8 cellular contexts compared by ENCODE assay signal in genomic region chr21:44874497-44875331, GRCh38. TPM values are rescaled to one million over a fixed set of nuclear protein-coding genes. Genes with fewer than 3 reads are reported as not detected.
DNase-seq lines count a peak whose midpoint lies in the region; ATAC-seq and TF ChIP-seq lines count a peak whose summit lies in the region.

No MANE protein-coding gene starts in this region.

- H3K27ac Mint-ChIP-seq in activated CD4-positive, alpha-beta T cell treated with anti-CD3 and anti-CD28 coated beads for 36 hours, result peak overlapping the region; percentile 72
- H3K27ac Mint-ChIP-seq in activated naive CD8-positive, alpha-beta T cell treated with anti-CD3 and anti-CD28 coated beads, Interleukin-2, amount 10 ng/mL, durations not matched to agents 7 days and 5 days, result peak overlapping the region; percentile 96
- H3K27ac Mint-ChIP-seq in progenitor cell of endocrine pancreas, result peak overlapping the region; percentile 89

- no peak for ATAC-seq in activated CD4-positive, alpha-beta T cell treated with anti-CD3 and anti-CD28 coated beads for 36 hours
- peak; percentile 8 for ATAC-seq in activated naive CD8-positive, alpha-beta T cell treated with anti-CD3 and anti-CD28 coated beads, Interleukin-2, amount 10 ng/mL, durations not matched to agents 7 days and 5 days (ENCODE audit: low read depth)
- ATAC-seq in left cardiac atrium (peak; percentile 12 to 35), HG03520 (IDR thresholded peaks at IDR 0.05; ENCODE audit: unreplicated experiment) (no peak)

- H3K9me3 Mint-ChIP-seq in activated CD4-positive, alpha-beta T cell treated with anti-CD3 and anti-CD28 coated beads for 36 hours (ENCODE audit: low read depth), result no peaks in the 10 kb centered on the region
- no peaks in the 10 kb centered on the region for H3K9me3 Mint-ChIP-seq in activated naive CD8-positive, alpha-beta T cell treated with anti-CD3 and anti-CD28 coated beads, Interleukin-2, amount 10 ng/mL, durations not matched to agents 7 days and 5 days
- H3K9me3 Mint-ChIP-seq in progenitor cell of endocrine pancreas (ENCODE audit: low read depth), result no peaks in the 10 kb centered on the region

- H3K27me3 Mint-ChIP-seq in activated CD4-positive, alpha-beta T cell treated with anti-CD3 and anti-CD28 coated beads for 36 hours, result no peaks in the 10 kb centered on the region
- peaks cover 7% of the 10 kb centered on the region for H3K27me3 Mint-ChIP-seq in activated naive CD8-positive, alpha-beta T cell treated with anti-CD3 and anti-CD28 coated beads, Interleukin-2, amount 10 ng/mL, durations not matched to agents 7 days and 5 days
- peaks cover 29% of the 10 kb centered on the region for H3K27me3 Mint-ChIP-seq in progenitor cell of endocrine pancreas

- DNase-seq in activated CD4-positive, alpha-beta T cell treated with anti-CD3 and anti-CD28 coated beads for 36 hours, result peak; percentile 63
- DNase-seq in activated CD4-positive, alpha-beta T cell treated with anti-CD3 and anti-CD28 coated beads, Interleukin-2, amount 50 U/mL, for 4 hours, result no peak
- DNase-seq in NCI-H1092 (lab: John Stamatoyannopoulos, UW) (peak; percentile 32), left cardiac atrium (peak; percentile 87), progenitor cell of endocrine pancreas (ENCODE audit: low spot score, unreplicated experiment) (no peak), hepatic stellate cell (ENCODE audit: low spot score) (no peak)
- DNase-seq in activated naive CD8-positive, alpha-beta T cell treated with anti-CD3 and anti-CD28 coated beads, Interleukin-2, amount 10 ng/mL, durations not matched to agents 7 days and 5 days, result peak; percentile 70

- no peak for TF ChIP-seq CTCF in progenitor cell of endocrine pancreas (IDR thresholded peaks at IDR 0.05; ENCODE audit: unreplicated experiment)

- intact Hi-C loops in activated CD4-positive, alpha-beta T cell treated with anti-CD3 and anti-CD28 coated beads for 36 hours (cut with DNase I, micrococcal nuclease), result loop anchor here (1.0 to 10.0 kb wide), 13 partner anchors 38 to 1902 kb away; partner anchors contain the start of genes ITGB2 (in 2 of the 2), ADARB1 (in 1 of the 2), AGPAT3 (in 1 of the 2) and PCBP3 (in 1 of the 2)
- intact Hi-C loops in left cardiac atrium (cut with DNase I), result loop anchor here (2.0 to 5.0 kb wide), 3 partner anchors 57 to 74 kb away; partner anchors contain the start of genes SUMO3 (in 2 of the 2) and UBE2G2 (in 2 of the 2)

- POLR2A ChIA-PET in activated CD4-positive, alpha-beta T cell treated with anti-CD3 and anti-CD28 coated beads for 36 hours (lab: Charles Lee), result interaction anchor here (0.6 to 1.5 kb wide), 5 partner anchors 34 to 57 kb away, joined by 3 to 5 read pairs (median 3); partner anchors contain the start of gene SUMO3
- POLR2A ChIA-PET in activated naive CD8-positive, alpha-beta T cell treated with anti-CD3 and anti-CD28 coated beads, Interleukin-2, amount 10 ng/mL, durations not matched to agents 7 days and 5 days (lab: Charles Lee), result interaction anchor here (1.0 to 6.1 kb wide), 16 partner anchors 9 to 413 kb away, joined by 3 to 34 read pairs (median 4); partner anchors contain the start of genes ITGB2, KRTAP12-3, POFUT2 and SLX9

- CTCF ChIA-PET in activated CD4-positive, alpha-beta T cell treated with anti-CD3 and anti-CD28 coated beads for 36 hours (lab: Charles Lee), result interaction anchor here (0.6 to 2.2 kb wide), 15 partner anchors 9 to 535 kb away, joined by 3 to 10 read pairs (median 4); partner anchors contain the start of gene UBE2G2

- no peaks in the 10 kb centered on the region for H3K36me3 Mint-ChIP-seq in activated CD4-positive, alpha-beta T cell treated with anti-CD3 and anti-CD28 coated beads for 36 hours (ENCODE audit: low read depth)
- H3K36me3 Mint-ChIP-seq in activated naive CD8-positive, alpha-beta T cell treated with anti-CD3 and anti-CD28 coated beads, Interleukin-2, amount 10 ng/mL, durations not matched to agents 7 days and 5 days, result peaks cover 7% of the 10 kb centered on the region
- no peaks in the 10 kb centered on the region for H3K36me3 Mint-ChIP-seq in progenitor cell of endocrine pancreas (ENCODE audit: insufficient read depth)

- peak overlapping the region; percentile 92 for H3K4me3 Mint-ChIP-seq in activated CD4-positive, alpha-beta T cell treated with anti-CD3 and anti-CD28 coated beads for 36 hours
- peak overlapping the region; percentile 93 for H3K4me3 Mint-ChIP-seq in activated naive CD8-positive, alpha-beta T cell treated with anti-CD3 and anti-CD28 coated beads, Interleukin-2, amount 10 ng/mL, durations not matched to agents 7 days and 5 days
- H3K4me3 Mint-ChIP-seq in progenitor cell of endocrine pancreas (ENCODE audit: low read depth), result peak overlapping the region; percentile 72

- H3K4me1 Mint-ChIP-seq in activated CD4-positive, alpha-beta T cell treated with anti-CD3 and anti-CD28 coated beads for 36 hours, result peaks cover 43% of the 10 kb centered on the region
- peaks cover 38% of the 10 kb centered on the region for H3K4me1 Mint-ChIP-seq in activated naive CD8-positive, alpha-beta T cell treated with anti-CD3 and anti-CD28 coated beads, Interleukin-2, amount 10 ng/mL, durations not matched to agents 7 days and 5 days
- H3K4me1 Mint-ChIP-seq in progenitor cell of endocrine pancreas (ENCODE audit: low read depth), result peaks cover 27% of the 10 kb centered on the region

RNA-seq across cellular contexts. Expression of gene PTTG1IP, which starts 1.2 kb away (rescaled TPM):
- total RNA-seq in activated CD4-positive, alpha-beta T cell treated with anti-CD3 and anti-CD28 coated beads for 36 hours, result 10 to 100 TPM; 34.8 to 44.3 TPM
- 10 to 100 TPM; 66.1 to 73.2 TPM for total RNA-seq in activated naive CD8-positive, alpha-beta T cell treated with anti-CD3 and anti-CD28 coated beads, Interleukin-2, amount 10 ng/mL, durations not matched to agents 7 days and 5 days
- total RNA-seq in left cardiac atrium (100 to 1,000 TPM; 181 to 195 TPM), progenitor cell of endocrine pancreas (221 and 226 TPM in 2 replicates)

RNA-seq across cellular contexts. Expression of gene ITGB2, which starts 46.0 kb away (rescaled TPM):
- 100 to 1,000 TPM; 217 to 250 TPM for total RNA-seq in activated CD4-positive, alpha-beta T cell treated with anti-CD3 and anti-CD28 coated beads for 36 hours
- total RNA-seq in activated naive CD8-positive, alpha-beta T cell treated with anti-CD3 and anti-CD28 coated beads, Interleukin-2, amount 10 ng/mL, durations not matched to agents 7 days and 5 days, result 100 to 1,000 TPM; 416 to 452 TPM
- total RNA-seq in left cardiac atrium (10 to 100 TPM; 31.5 to 70.7 TPM), progenitor cell of endocrine pancreas (0.41 and 0.47 TPM in 2 replicates)

RNA-seq across cellular contexts. Expression of gene SUMO3, which starts 56.9 kb away (rescaled TPM):
- 10 to 100 TPM; 83.4 to 84.9 TPM for total RNA-seq in activated CD4-positive, alpha-beta T cell treated with anti-CD3 and anti-CD28 coated beads for 36 hours
- total RNA-seq in activated naive CD8-positive, alpha-beta T cell treated with anti-CD3 and anti-CD28 coated beads, Interleukin-2, amount 10 ng/mL, durations not matched to agents 7 days and 5 days, result 10 to 100 TPM; 81.5 to 82.6 TPM
- total RNA-seq in left cardiac atrium (10 to 100 TPM; 71.2 to 93.3 TPM), progenitor cell of endocrine pancreas (65.0 and 73.5 TPM in 2 replicates)

Comparison
In these comparisons a context has a peak if more than half of its experiments do, and no peak if none do; other contexts are left out.
1. DNase-seq: peak in activated CD4-positive, alpha-beta T cell treated with anti-CD3 and anti-CD28 coated beads for 36 hours (single experiment), NCI-H1092 (single experiment), activated naive CD8-positive, alpha-beta T cell treated with anti-CD3 and anti-CD28 coated beads, Interleukin-2, amount 10 ng/mL, durations not matched to agents 7 days and 5 days (single experiment) and left cardiac atrium (single experiment); none in activated CD4-positive, alpha-beta T cell treated with anti-CD3 and anti-CD28 coated beads, Interleukin-2, amount 50 U/mL, for 4 hours (0 of 2), progenitor cell of endocrine pancreas (single experiment) and hepatic stellate cell (single experiment).
2. ATAC-seq: peak in activated naive CD8-positive, alpha-beta T cell treated with anti-CD3 and anti-CD28 coated beads, Interleukin-2, amount 10 ng/mL, durations not matched to agents 7 days and 5 days (single experiment) and left cardiac atrium (2 of 2); none in activated CD4-positive, alpha-beta T cell treated with anti-CD3 and anti-CD28 coated beads for 36 hours (single experiment) and HG03520 (single experiment).
3. RNA of gene ITGB2, which starts 46.0 kb away (total RNA-seq): 416 to 452 TPM in activated naive CD8-positive, alpha-beta T cell treated with anti-CD3 and anti-CD28 coated beads, Interleukin-2, amount 10 ng/mL, durations not matched to agents 7 days and 5 days, 217 to 250 TPM in activated CD4-positive, alpha-beta T cell treated with anti-CD3 and anti-CD28 coated beads for 36 hours and 31.5 to 70.7 TPM in left cardiac atrium; 0.41 to 0.47 TPM in progenitor cell of endocrine pancreas; every median in the first group is over 10 times any median in the second.
4. Peak in every context shown above with its lines, with median percentiles within 50 percentile points of each other: H3K27ac Mint-ChIP-seq and H3K4me3 Mint-ChIP-seq.